18 cellular contexts compared by ENCODE assay signal in genomic region chr4:177242651-177243296, GRCh38.
"Had no signal": no experiment of that assay in that cellular context is flagged by ENCODE, and none has a peak within 500 bp of the region (broad histone marks: within the 10 kb centered on the region; RNA-seq: fewer than 3 reads in every experiment).

No MANE protein-coding gene starts in this region.

- DNase-seq: activated CD4-positive, alpha-beta T cell treated with anti-CD3 and anti-CD28 coated beads for 48 hours; activated CD4-positive, CD25-positive, alpha-beta regulatory T cell; effector memory CD8-positive, alpha-beta T cell; head of caudate nucleus; stimulated activated CD4-positive, alpha-beta T cell treated with anti-CD3 and anti-CD28 coated beads, Interleukin-4, amount 100 ng/mL, for 1 hour; stimulated activated naive CD8-positive, alpha-beta T cell treated with anti-CD3 and anti-CD28 coated beads, Interleukin-15, amount 100 ng/mL, for 72 hours; T-helper 9 cell; transverse colon; uterus had no signal

- H2AFZ ChIP-seq: parathyroid adenoma had no signal

- H3K9ac ChIP-seq: parathyroid adenoma had no signal

- FAIRE-seq: frontal cortex, keratinocyte had no signal

- H3K4me2 ChIP-seq: smooth muscle cell had no signal

- H3K4me1 ChIP-seq: parathyroid adenoma, suprapubic skin, uterus had no signal

- H3K27ac ChIP-seq: cardiac muscle cell, parathyroid adenoma, suprapubic skin, transverse colon, uterus had no signal

- ATAC-seq: effector memory CD8-positive, alpha-beta T cell; left lobe of liver; sciatic nerve; stimulated activated naive CD8-positive, alpha-beta T cell treated with anti-CD3 and anti-CD28 coated beads, Interleukin-15, amount 100 ng/mL, for 72 hours had no signal

- H3K4me3 ChIP-seq: cardiac muscle cell, lung, smooth muscle cell, suprapubic skin, transverse colon, uterus had no signal

- H3K36me3 ChIP-seq: cardiac muscle cell, suprapubic skin, transverse colon, uterus had no signal

- H3K79me2 ChIP-seq: parathyroid adenoma had no signal

- H3K9me3 ChIP-seq: suprapubic skin, transverse colon, uterus had no signal

- H3K27me3 ChIP-seq: cardiac muscle cell, suprapubic skin, transverse colon, uterus had no signal
